24 cellular contexts compared by ENCODE assay signal in the genomic region with DNA sequence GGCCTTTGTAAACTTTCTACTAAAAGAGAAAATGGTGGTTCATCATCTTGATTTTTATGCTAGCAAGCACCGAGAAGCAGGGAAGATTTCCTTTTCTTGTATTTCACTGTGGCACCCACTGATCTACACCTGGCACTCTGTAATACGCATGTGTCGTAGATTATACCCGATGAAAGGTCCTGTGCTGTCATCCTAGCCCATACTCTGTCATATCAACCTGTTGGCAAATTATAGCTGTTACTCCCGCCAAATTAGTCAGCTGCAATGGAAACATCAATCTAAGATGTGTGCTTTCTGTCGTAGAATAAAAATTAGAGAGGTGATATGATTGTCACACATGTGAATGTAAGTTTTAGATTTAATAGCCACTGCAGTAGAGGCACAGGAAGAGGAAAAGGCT.
"Had no signal": no experiment of that assay in that cellular context is flagged by ENCODE, and none has a peak within 500 bp of the region (broad histone marks: within the 10 kb centered on the region; RNA-seq: fewer than 3 reads in every experiment).

No MANE protein-coding gene starts in this region.

- H3K27ac Mint-ChIP-seq: dendritic cell treated with granulocyte-macrophage colony-stimulating factor and Interleukin-4, amounts not matched to agents 40 ng/mL and 50 ng/mL, for 4 days; effector memory CD8-positive, alpha-beta T cell; endodermal cell had no signal

- H3K27me3 ChIP-seq: colonic mucosa, esophagus muscularis mucosa, esophagus squamous epithelium, foreskin keratinocyte, gastrocnemius medialis, gastroesophageal sphincter, heart left ventricle, heart right ventricle had no signal

- ATAC-seq: effector memory CD8-positive, alpha-beta T cell; esophagus mucosa; foreskin keratinocyte; gastroesophageal sphincter; heart left ventricle; heart right ventricle had no signal

- DNase-seq: colonic mucosa; cortex of kidney; dermis blood vessel endothelial cell; dorsolateral prefrontal cortex; effector CD4-positive, alpha-beta T cell; effector CD8-positive, alpha-beta T cell; effector memory CD4-positive, alpha-beta T cell; effector memory CD8-positive, alpha-beta T cell; endodermal cell; erythroblast; esophagus squamous epithelium; foreskin fibroblast; foreskin keratinocyte; foreskin melanocyte; gastrocnemius medialis; glutamatergic neuron; head of caudate nucleus; heart left ventricle; heart right ventricle had no signal

- H3K4me1 Mint-ChIP-seq: endodermal cell had no signal

- H3K36me3 ChIP-seq: colonic mucosa, esophagus muscularis mucosa, esophagus squamous epithelium, gastrocnemius medialis, gastroesophageal sphincter, heart left ventricle, heart right ventricle had no signal

- H3K27me3 Mint-ChIP-seq: dendritic cell treated with granulocyte-macrophage colony-stimulating factor and Interleukin-4, amounts not matched to agents 40 ng/mL and 50 ng/mL, for 4 days; effector memory CD8-positive, alpha-beta T cell had no signal

- H3K9me3 Mint-ChIP-seq: dendritic cell treated with granulocyte-macrophage colony-stimulating factor and Interleukin-4, amounts not matched to agents 40 ng/mL and 50 ng/mL, for 4 days had no signal

- H3K4me1 ChIP-seq: colonic mucosa, esophagus muscularis mucosa, esophagus squamous epithelium, foreskin keratinocyte, gastroesophageal sphincter, heart left ventricle, heart right ventricle had no signal

- H3K4me3 Mint-ChIP-seq: dendritic cell treated with granulocyte-macrophage colony-stimulating factor and Interleukin-4, amounts not matched to agents 40 ng/mL and 50 ng/mL, for 4 days; effector memory CD8-positive, alpha-beta T cell; endodermal cell had no signal

- H3K4me3 ChIP-seq: colonic mucosa, dorsolateral prefrontal cortex, esophagus muscularis mucosa, esophagus squamous epithelium, gastrocnemius medialis, gastroesophageal sphincter, heart left ventricle, heart right ventricle had no signal

- H3K27ac ChIP-seq: colonic mucosa, dorsolateral prefrontal cortex, epithelial cell of prostate, esophagus muscularis mucosa, esophagus squamous epithelium, foreskin keratinocyte, gastrocnemius medialis, gastroesophageal sphincter, heart left ventricle, heart right ventricle had no signal

- H3K9me3 ChIP-seq: colonic mucosa, esophagus muscularis mucosa, esophagus squamous epithelium, gastrocnemius medialis, gastroesophageal sphincter had no signal
